8 cellular contexts compared by ENCODE assay signal in the genomic region with DNA sequence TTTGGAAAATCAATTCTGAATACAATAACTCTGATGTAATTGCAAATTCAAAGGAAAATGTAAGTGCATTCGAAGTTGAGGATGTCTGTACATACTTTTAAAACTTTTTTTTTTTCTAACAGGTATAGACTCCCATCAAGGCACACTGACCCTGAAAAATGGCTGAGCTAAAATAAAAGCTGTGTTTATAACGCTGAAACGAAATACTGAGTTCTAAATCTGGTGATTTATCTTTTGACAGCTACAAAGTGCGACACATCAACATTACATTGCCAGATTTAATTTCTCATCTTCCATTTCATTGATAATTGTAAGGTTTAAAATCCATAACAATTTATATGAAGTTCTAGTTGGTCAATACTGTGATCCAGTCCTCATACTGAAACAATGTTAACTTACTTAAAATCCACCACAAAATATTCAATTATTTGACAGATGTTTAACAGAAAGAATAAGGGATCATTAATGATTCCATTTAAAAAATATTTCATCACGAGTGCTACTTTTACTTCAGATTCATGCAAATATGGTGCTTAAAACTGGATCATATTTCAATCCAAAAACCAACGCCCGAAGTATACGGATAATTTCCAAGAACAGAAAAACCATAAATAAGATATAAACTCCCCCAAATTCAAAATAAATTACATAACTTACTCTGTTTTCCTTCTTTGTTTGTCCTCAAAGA. TPM values are rescaled to one million over a fixed set of nuclear protein-coding genes. Genes with fewer than 3 reads are reported as not detected.
DNase-seq lines count a peak whose midpoint lies in the region; ATAC-seq lines count a peak whose summit lies in the region.

No MANE protein-coding gene starts in this region.

- H3K4me1 ChIP-seq in iPS-18a (ENCODE audit: control insufficient read depth, low read depth, low read length) (peaks cover 12% of the 10 kb centered on the region), stomach smooth muscle (ENCODE audit: control insufficient read depth, insufficient read depth, low read length) (peaks cover 8% of the 10 kb centered on the region)

- POLR2A ChIA-PET in activated CD8-positive, alpha-beta T cell treated with anti-CD3 and anti-CD28 coated beads, Interleukin-2, amount 10 ng/mL, durations not matched to agents 7 days and 5 days (lab: Charles Lee) = no interaction called here

- H3K4me3 Mint-ChIP-seq in T-helper 2 cell treated with Interferon-gamma antibody and Interleukin-4, amounts not matched to agents 5 μg/mL and 100 μg/mL, for 36 hours = peak overlapping the region; percentile 94
- peak overlapping the region; percentile 91 for H3K4me3 Mint-ChIP-seq in activated CD8-positive, alpha-beta T cell treated with anti-CD3 and anti-CD28 coated beads, Interleukin-2, amount 10 ng/mL, durations not matched to agents 7 days and 5 days

- no peaks in the 10 kb centered on the region for H3K9me3 ChIP-seq in iPS-18a (ENCODE audit: control insufficient read depth, low read depth, low read length)
- no peaks in the 10 kb centered on the region for H3K9me3 ChIP-seq in stomach smooth muscle (ENCODE audit: control insufficient read depth in 2 of 2, low read length in 2 of 2)

- CTCF ChIA-PET in activated CD8-positive, alpha-beta T cell treated with anti-CD3 and anti-CD28 coated beads, Interleukin-2, amount 10 ng/mL, durations not matched to agents 7 days and 5 days (lab: Charles Lee) = interaction anchor here (1.5 kb wide), 1 partner anchor 9 kb away, joined by 6 read pairs; no protein-coding TSS in a partner anchor

- H3K27me3 Mint-ChIP-seq in T-helper 2 cell treated with Interferon-gamma antibody and Interleukin-4, amounts not matched to agents 5 μg/mL and 100 μg/mL, for 36 hours (ENCODE audit: low read depth) = peaks cover 6% of the 10 kb centered on the region
- H3K27me3 Mint-ChIP-seq in activated CD8-positive, alpha-beta T cell treated with anti-CD3 and anti-CD28 coated beads, Interleukin-2, amount 10 ng/mL, durations not matched to agents 7 days and 5 days (ENCODE audit: low read depth) = peaks cover 5% of the 10 kb centered on the region

- H3K27me3 ChIP-seq in iPS-18a (ENCODE audit: control insufficient read depth, insufficient read depth, low read length) = no peaks in the 10 kb centered on the region
- H3K27me3 ChIP-seq in stomach smooth muscle (ENCODE audit: control insufficient read depth in 1 of 2, insufficient read depth in 2 of 2, low read length in 2 of 2) = no peaks in the 10 kb centered on the region

- H3K9me3 Mint-ChIP-seq in T-helper 2 cell treated with Interferon-gamma antibody and Interleukin-4, amounts not matched to agents 5 μg/mL and 100 μg/mL, for 36 hours = no peaks in the 10 kb centered on the region
- no peaks in the 10 kb centered on the region for H3K9me3 Mint-ChIP-seq in activated CD8-positive, alpha-beta T cell treated with anti-CD3 and anti-CD28 coated beads, Interleukin-2, amount 10 ng/mL, durations not matched to agents 7 days and 5 days (ENCODE audit: insufficient read depth)

- no peak for ATAC-seq in activated CD8-positive, alpha-beta T cell treated with anti-CD3 and anti-CD28 coated beads, Interleukin-2, amount 10 ng/mL, durations not matched to agents 7 days and 5 days
- ATAC-seq in HG03432 (IDR thresholded peaks at IDR 0.05; ENCODE audit: unreplicated experiment) = no peak

- H3K27ac Mint-ChIP-seq in T-helper 2 cell treated with Interferon-gamma antibody and Interleukin-4, amounts not matched to agents 5 μg/mL and 100 μg/mL, for 36 hours = no peak overlapping the region
- peak overlapping the region; percentile 87 for H3K27ac Mint-ChIP-seq in activated CD8-positive, alpha-beta T cell treated with anti-CD3 and anti-CD28 coated beads, Interleukin-2, amount 10 ng/mL, durations not matched to agents 7 days and 5 days

- peaks cover 22% of the 10 kb centered on the region for H3K4me1 Mint-ChIP-seq in T-helper 2 cell treated with Interferon-gamma antibody and Interleukin-4, amounts not matched to agents 5 μg/mL and 100 μg/mL, for 36 hours (ENCODE audit: low read depth)
- H3K4me1 Mint-ChIP-seq in activated CD8-positive, alpha-beta T cell treated with anti-CD3 and anti-CD28 coated beads, Interleukin-2, amount 10 ng/mL, durations not matched to agents 7 days and 5 days (ENCODE audit: low read depth) = peaks cover 34% of the 10 kb centered on the region

- no peaks in the 10 kb centered on the region for H3K36me3 Mint-ChIP-seq in T-helper 2 cell treated with Interferon-gamma antibody and Interleukin-4, amounts not matched to agents 5 μg/mL and 100 μg/mL, for 36 hours (ENCODE audit: low read depth)
- H3K36me3 Mint-ChIP-seq in activated CD8-positive, alpha-beta T cell treated with anti-CD3 and anti-CD28 coated beads, Interleukin-2, amount 10 ng/mL, durations not matched to agents 7 days and 5 days (ENCODE audit: low read depth) = peaks cover 4% of the 10 kb centered on the region

- peak overlapping the region; percentile 93 for H3K4me3 ChIP-seq in iPS-18a (ENCODE audit: low read length)
- peak overlapping the region; percentile 81 for H3K4me3 ChIP-seq in stomach smooth muscle (ENCODE audit: low read length in 2 of 2)

- H3K27ac ChIP-seq in iPS-18a (ENCODE audit: low read length) = no peak overlapping the region
- peak overlapping the region; percentile 72 for H3K27ac ChIP-seq in stomach smooth muscle (ENCODE audit: low read length)

- H3K9ac ChIP-seq in iPS-18a (ENCODE audit: low read length) (peak overlapping the region; percentile 72), stomach smooth muscle (ENCODE audit: low read length in 2 of 2) (peak overlapping the region; percentile 62 to 79)

- DNase-seq in T-helper 2 cell treated with Interferon-gamma antibody and Interleukin-4, amounts not matched to agents 5 μg/mL and 100 μg/mL, for 36 hours (ENCODE audit: low spot score) = no peak
- DNase-seq in T-helper 2 cell = no peak
- DNase-seq in activated CD8-positive, alpha-beta T cell treated with anti-CD3 and anti-CD28 coated beads, Interleukin-2, amount 10 ng/mL, durations not matched to agents 7 days and 5 days = no peak
- no peak for DNase-seq in NCI-H1930 (lab: John Stamatoyannopoulos, UW)
- no peak for DNase-seq in NCI-H1092 treated with DMSO at 0.1 percent for 48 hours (lab: John Stamatoyannopoulos, UW)

- H3K36me3 ChIP-seq in iPS-18a (ENCODE audit: control insufficient read depth, low read depth, low read length) (no peaks in the 10 kb centered on the region), stomach smooth muscle (ENCODE audit: control insufficient read depth in 2 of 2, insufficient read depth in 2 of 2, low read length in 2 of 2) (no peaks in the 10 kb centered on the region)

RNA-seq across cellular contexts. Expression of a gene that starts 1.4 kb away (rescaled TPM):
- total RNA-seq in activated CD8-positive, alpha-beta T cell treated with anti-CD3 and anti-CD28 coated beads, Interleukin-2, amount 10 ng/mL, durations not matched to agents 7 days and 5 days = 10 to 100 TPM; 13.6 to 15.3 TPM
